In genomic region chr1:234912541-234913312, GRCh38 we compare ENCODE assay signal across 12 cellular contexts.
DNase-seq lines count a peak whose midpoint lies in the region; ATAC-seq and TF ChIP-seq lines count a peak whose summit lies in the region.
"Had no signal": no experiment of that assay in that cellular context is flagged by ENCODE, and none has a peak within 500 bp of the region (broad histone marks: within the 10 kb centered on the region; RNA-seq: fewer than 3 reads in every experiment).

No MANE protein-coding gene starts in this region.

- no peaks in the 10 kb centered on the region for H3K36me3 ChIP-seq in heart right ventricle
- H3K36me3 ChIP-seq: HAP-1 had no signal

- POLR2A ChIA-PET in CD4-positive, alpha-beta T cell (lab: Charles Lee), result interaction anchor here (1.8 kb wide), 1 partner anchor 14 kb away, joined by 9 read pairs; no protein-coding TSS in a partner anchor

- no peaks in the 10 kb centered on the region for H3K27me3 ChIP-seq in CD4-positive, alpha-beta T cell (ENCODE audit: control insufficient read depth, insufficient read depth, low read length)
- no peaks in the 10 kb centered on the region for H3K27me3 ChIP-seq in heart right ventricle

- H3K27ac Mint-ChIP-seq in CD4-positive, alpha-beta T cell, result peak overlapping the region; percentile 52
- H3K27ac Mint-ChIP-seq in T-helper 17 cell (peak overlapping the region; percentile 72), nephron (peak overlapping the region in 2 of 3 experiments; percentile 49 to 59)
- no peak overlapping the region for H3K27ac Mint-ChIP-seq in activated naive CD4-positive, alpha-beta T cell treated with anti-CD3 and anti-CD28 coated beads for 36 hours
- H3K27ac Mint-ChIP-seq: stimulated activated naive CD8-positive, alpha-beta T cell treated with anti-CD3 and anti-CD28 coated beads, Interleukin-15, Interleukin-2, amounts not matched to agents 100 ng/mL and 50 ng/mL, for 24 hours had no signal

- TF ChIP-seq CTCF in CD4-positive, alpha-beta T cell (IDR thresholded peaks at IDR 0.05), result no peak
- TF ChIP-seq CTCF in heart right ventricle (IDR thresholded peaks at IDR 0.05), result peak in 7 of 9 donors; percentile 11 to 52 (median 26)
- no peak for TF ChIP-seq CTCF in nephron (IDR thresholded peaks at IDR 0.05; ENCODE audit: unreplicated experiment in 3 of 3)

- peaks cover 34% of the 10 kb centered on the region for H3K4me1 Mint-ChIP-seq in CD4-positive, alpha-beta T cell (ENCODE audit: low read depth)
- H3K4me1 Mint-ChIP-seq in T-helper 17 cell (peaks cover 18% of the 10 kb centered on the region), nephron (peaks cover 63% of the 10 kb centered on the region)
- H3K4me1 Mint-ChIP-seq in activated naive CD4-positive, alpha-beta T cell treated with anti-CD3 and anti-CD28 coated beads for 36 hours (ENCODE audit: low read depth), result peaks cover 24% of the 10 kb centered on the region

- H3K27ac ChIP-seq in CD4-positive, alpha-beta T cell (ENCODE audit: low read depth, low read length), result no peak overlapping the region
- peak overlapping the region; percentile 50 to 85 (median 68) for H3K27ac ChIP-seq in heart right ventricle

- CTCF ChIA-PET in CD4-positive, alpha-beta T cell (lab: Charles Lee), result no interaction called here
- CTCF ChIA-PET in activated naive CD4-positive, alpha-beta T cell treated with anti-CD3 and anti-CD28 coated beads for 36 hours (lab: Charles Lee), result interaction anchor here (0.6 kb wide), 1 partner anchor 826 kb away, joined by 3 read pairs; no protein-coding TSS in a partner anchor

- H3K9me3 ChIP-seq in CD4-positive, alpha-beta T cell (ENCODE audit: control insufficient read depth, low read length), result no peaks in the 10 kb centered on the region
- H3K9me3 ChIP-seq in T-helper 17 cell (ENCODE audit: control insufficient read depth, low read length, poor library complexity, severe bottlenecking), result no peaks in the 10 kb centered on the region
- H3K9me3 ChIP-seq in heart right ventricle, result peaks cover 0 to 5% (median 0%) of the 10 kb centered on the region in 11 donors
- H3K9me3 ChIP-seq: HAP-1 had no signal

- no peaks in the 10 kb centered on the region for H3K27me3 Mint-ChIP-seq in CD4-positive, alpha-beta T cell
- H3K27me3 Mint-ChIP-seq in T-helper 17 cell (no peaks in the 10 kb centered on the region), nephron (ENCODE audit: low read depth) (no peaks in the 10 kb centered on the region)
- H3K27me3 Mint-ChIP-seq in activated naive CD4-positive, alpha-beta T cell treated with anti-CD3 and anti-CD28 coated beads for 36 hours (ENCODE audit: low read depth), result no peaks in the 10 kb centered on the region
- H3K27me3 Mint-ChIP-seq: stimulated activated naive CD8-positive, alpha-beta T cell treated with anti-CD3 and anti-CD28 coated beads, Interleukin-15, Interleukin-2, amounts not matched to agents 100 ng/mL and 50 ng/mL, for 24 hours had no signal

- 47 to 56% methylated on average over 10 of the region's 10 CpGs for WGBS in heart right ventricle, 2 donors

- no peak overlapping the region for H3K4me3 ChIP-seq in heart right ventricle
- H3K4me3 ChIP-seq: HAP-1 had no signal

- intact Hi-C loops in CD4-positive, alpha-beta T cell (cut with DNase I, micrococcal nuclease), result no loop called here
- intact Hi-C loops in heart right ventricle (cut with DNase I), result loop anchor here in 5 of 10 donors (5.0 to 10.0 kb wide), 4 partner anchors 162 to 378 kb away; no protein-coding TSS in a partner anchor
- intact Hi-C loops in activated naive CD4-positive, alpha-beta T cell treated with anti-CD3 and anti-CD28 coated beads for 36 hours (cut with micrococcal nuclease), result no loop called here

- H3K9me3 Mint-ChIP-seq in CD4-positive, alpha-beta T cell, result no peaks in the 10 kb centered on the region
- no peaks in the 10 kb centered on the region for H3K9me3 Mint-ChIP-seq in nephron
- H3K9me3 Mint-ChIP-seq in activated naive CD4-positive, alpha-beta T cell treated with anti-CD3 and anti-CD28 coated beads for 36 hours, result no peaks in the 10 kb centered on the region
- H3K9me3 Mint-ChIP-seq: neural crest cell; stimulated activated naive CD8-positive, alpha-beta T cell treated with anti-CD3 and anti-CD28 coated beads, Interleukin-15, Interleukin-2, amounts not matched to agents 100 ng/mL and 50 ng/mL, for 24 hours had no signal

- peaks cover 17 to 86% (median 61%) of the 10 kb centered on the region in 9 donors for H3K4me1 ChIP-seq in heart right ventricle

- H3K36me3 Mint-ChIP-seq in CD4-positive, alpha-beta T cell (ENCODE audit: low read depth), result no peaks in the 10 kb centered on the region
- no peaks in the 10 kb centered on the region for H3K36me3 Mint-ChIP-seq in T-helper 17 cell (ENCODE audit: low read depth)
- H3K36me3 Mint-ChIP-seq in nephron (ENCODE audit: low read depth), result no peaks in the 10 kb centered on the region
- H3K36me3 Mint-ChIP-seq in activated naive CD4-positive, alpha-beta T cell treated with anti-CD3 and anti-CD28 coated beads for 36 hours (ENCODE audit: low read depth), result no peaks in the 10 kb centered on the region

- no peak for DNase-seq in CD4-positive, alpha-beta T cell
- no peak for DNase-seq in T-helper 17 cell
- no peak for DNase-seq in heart right ventricle
- DNase-seq in NCI-H526 treated with DMSO at 0.1 percent for 48 hours (lab: John Stamatoyannopoulos, UW), result no peak
- no peak for DNase-seq in EL
- DNase-seq in activated naive CD4-positive, alpha-beta T cell treated with anti-CD3 and anti-CD28 coated beads for 36 hours, result no peak
- DNase-seq in stimulated activated CD4-positive, alpha-beta T cell treated with anti-CD3 and anti-CD28 coated beads, Interleukin-12 subunit alpha, Interleukin-12 subunit beta, amount 100 ng/mL, for 4 hours, result no peak
- DNase-seq: NCI-H510A treated with DMSO at 0.1 percent for 48 hours had no signal

- H3K4me3 Mint-ChIP-seq in CD4-positive, alpha-beta T cell, result no peak overlapping the region
- H3K4me3 Mint-ChIP-seq in T-helper 17 cell (no peak overlapping the region), nephron (no peak overlapping the region)
- H3K4me3 Mint-ChIP-seq in activated naive CD4-positive, alpha-beta T cell treated with anti-CD3 and anti-CD28 coated beads for 36 hours, result no peak overlapping the region
- H3K4me3 Mint-ChIP-seq: neural crest cell; stimulated activated naive CD8-positive, alpha-beta T cell treated with anti-CD3 and anti-CD28 coated beads, Interleukin-15, Interleukin-2, amounts not matched to agents 100 ng/mL and 50 ng/mL, for 24 hours had no signal

- ATAC-seq in CD4-positive, alpha-beta T cell (ENCODE audit: poor library complexity), result peak; percentile 71
- ATAC-seq in T-helper 17 cell, result peak; percentile 43
- peak in 4 of 8 donors; percentile 18 to 34 (median 24) for ATAC-seq in heart right ventricle

Comparison
In these comparisons a context has a peak if more than half of its experiments do, and no peak if none do; other contexts are left out.
1. CTCF ChIP-seq: peak in heart right ventricle (7 of 9); none in CD4-positive, alpha-beta T cell (single experiment) and nephron (0 of 3).